Comparison of ENCODE assay signal across 8 cellular contexts in the genomic region with DNA sequence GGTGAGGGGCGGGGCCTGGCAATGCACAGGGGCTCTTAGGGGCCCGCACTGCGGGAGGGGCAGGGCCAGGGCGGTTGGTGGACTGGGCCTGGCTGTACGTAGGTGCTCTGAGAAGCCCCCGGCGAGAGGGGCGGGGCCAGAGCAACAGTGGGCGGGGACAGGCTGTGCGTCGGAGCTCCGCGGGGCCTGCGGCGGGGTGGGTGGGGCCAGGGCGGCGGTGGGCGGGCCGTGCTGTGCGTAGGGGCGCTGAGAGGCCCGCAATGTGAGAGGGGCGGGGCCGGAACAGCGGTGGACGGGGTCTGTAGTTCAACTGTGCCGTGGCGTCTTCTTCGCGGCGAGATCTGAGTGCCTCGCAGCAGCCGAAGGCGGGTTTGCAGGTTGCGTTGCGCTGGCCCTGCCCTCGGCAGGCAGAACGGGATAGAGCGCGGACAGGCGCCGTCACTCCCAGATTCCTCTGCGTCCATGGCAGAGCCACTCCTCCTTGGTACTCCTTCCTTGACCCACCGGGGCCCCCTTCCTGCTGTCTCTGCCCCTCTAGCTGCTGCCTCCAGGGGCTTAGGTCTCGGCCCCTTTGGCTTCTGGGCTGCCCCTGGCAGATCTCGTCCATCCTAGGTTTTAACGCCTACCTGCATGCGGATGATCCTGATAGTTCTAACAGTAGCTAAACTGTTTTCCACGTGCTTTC. TPM values are rescaled to one million over a fixed set of nuclear protein-coding genes. Genes with fewer than 3 reads are reported as not detected.
A peak's percentile ranks its signal among the peaks of the same experiment; 100 is the strongest.
DNase-seq lines count a peak whose midpoint lies in the region; ATAC-seq and TF ChIP-seq lines count a peak whose summit lies in the region.

No MANE protein-coding gene starts in this region.

- H3K9me3 ChIP-seq in CD4-positive, CD25-positive, alpha-beta regulatory T cell (ENCODE audit: control insufficient read depth in 2 of 2, low read length in 2 of 2), result no peaks in the 10 kb centered on the region
- H3K9me3 ChIP-seq in duodenal mucosa (ENCODE audit: control insufficient read depth in 1 of 2, low read length in 2 of 2) (no peaks in the 10 kb centered on the region), lung (ENCODE audit: control insufficient read depth in 2 of 2, insufficient read depth in 1 of 2, low read length in 1 of 2) (no peaks in the 10 kb centered on the region)

- H3K36me3 ChIP-seq in CD4-positive, CD25-positive, alpha-beta regulatory T cell (ENCODE audit: control insufficient read depth, insufficient read depth, low read length), result no peaks in the 10 kb centered on the region
- H3K36me3 ChIP-seq in duodenal mucosa (ENCODE audit: control insufficient read depth in 1 of 2, insufficient read depth in 2 of 2, low read length in 2 of 2) (no peaks in the 10 kb centered on the region), lung (ENCODE audit: control insufficient read depth in 2 of 2, insufficient read depth in 2 of 2, low read length in 2 of 2) (no peaks in the 10 kb centered on the region)

- H3K4me3 ChIP-seq in CD4-positive, CD25-positive, alpha-beta regulatory T cell (ENCODE audit: low read depth, low read length), result peak overlapping the region; percentile 84
- peak overlapping the region; percentile 91 to 96 for H3K4me3 ChIP-seq in duodenal mucosa (ENCODE audit: low read depth in 1 of 2, low read length in 2 of 2)
- peak overlapping the region; percentile 70 for H3K4me3 ChIP-seq in lung

- peak overlapping the region; percentile 75 to 92 for H3K9ac ChIP-seq in duodenal mucosa (ENCODE audit: low read depth in 1 of 2, low read length in 2 of 2)

- peak; percentile 93 to 96 (median 94) for DNase-seq in CD4-positive, CD25-positive, alpha-beta regulatory T cell
- peak; percentile 87 for DNase-seq in NCI-H774 (lab: John Stamatoyannopoulos, UW)
- peak; percentile 96 to 97 for DNase-seq in activated CD4-positive, alpha-beta T cell treated with anti-CD3 and anti-CD28 coated beads, Interleukin-2, amount 50 U/mL, for 48 hours
- peak; percentile 94 for DNase-seq in lung (ENCODE audit: low spot score)
- peak; percentile 92 to 95 (median 95) for DNase-seq in stimulated activated CD4-positive, alpha-beta T cell treated with anti-CD3 and anti-CD28 coated beads, TNF-alpha, amount 100 ng/mL, for 1 hour (ENCODE audit: low read depth in 3 of 3, low spot score in 1 of 3)

- H3K27ac ChIP-seq in CD4-positive, CD25-positive, alpha-beta regulatory T cell (ENCODE audit: insufficient read depth, low read length, poor library complexity, severe bottlenecking), result peak overlapping the region; percentile 90
- peak overlapping the region; percentile 85 for H3K27ac ChIP-seq in duodenal mucosa (ENCODE audit: low read depth, low read length)
- peak overlapping the region; percentile 58 to 76 for H3K27ac ChIP-seq in lung (ENCODE audit: low read depth in 1 of 2, low read length in 1 of 2)

- 0 to 1% methylated on average over 42 to 49 of the region's 49 CpGs for WGBS in lung, 2 donors

- no peaks in the 10 kb centered on the region for H3K27me3 ChIP-seq in CD4-positive, CD25-positive, alpha-beta regulatory T cell (ENCODE audit: control insufficient read depth, insufficient read depth, low read length)
- H3K27me3 ChIP-seq in duodenal mucosa (ENCODE audit: control insufficient read depth in 1 of 2, insufficient read depth in 2 of 2, low read length in 2 of 2) (peaks cover 0 to 8% of the 10 kb centered on the region in 2 donors), lung (ENCODE audit: control insufficient read depth, insufficient read depth) (peaks cover 5% of the 10 kb centered on the region)

- H3K27me3 Mint-ChIP-seq in CD4-positive, CD25-positive, alpha-beta regulatory T cell, result peaks cover 23% of the 10 kb centered on the region

- ATAC-seq in CD4-positive, CD25-positive, alpha-beta regulatory T cell (ENCODE audit: low read depth in 2 of 2), result peak; percentile 80 to 85
- peak; percentile 78 for ATAC-seq in GM19397 (IDR thresholded peaks at IDR 0.05; ENCODE audit: unreplicated experiment)
- peak; percentile 45 for ATAC-seq in HG03558 (IDR thresholded peaks at IDR 0.05; ENCODE audit: extremely low read depth, unreplicated experiment)
- peak; percentile 91 for ATAC-seq in lung (ENCODE audit: insufficient read depth, low FRiP score)

- H3K4me1 Mint-ChIP-seq in CD4-positive, CD25-positive, alpha-beta regulatory T cell, result peaks cover 0 to 24% (median 10%) of the 10 kb centered on the region in 4 donors

- H3K4me3 Mint-ChIP-seq in CD4-positive, CD25-positive, alpha-beta regulatory T cell, result peak overlapping the region; percentile 93 to 98 (median 95)

- no peaks in the 10 kb centered on the region for H3K9me3 Mint-ChIP-seq in CD4-positive, CD25-positive, alpha-beta regulatory T cell

- H3K4me1 ChIP-seq in CD4-positive, CD25-positive, alpha-beta regulatory T cell (ENCODE audit: control insufficient read depth, insufficient read depth, low read length, poor library complexity, severe bottlenecking), result peaks cover 24% of the 10 kb centered on the region
- H3K4me1 ChIP-seq in duodenal mucosa (ENCODE audit: control insufficient read depth in 1 of 2, insufficient read depth in 2 of 2, low read length in 2 of 2) (peaks cover 13 to 22% of the 10 kb centered on the region in 2 donors), lung (ENCODE audit: control insufficient read depth in 2 of 2, insufficient read depth in 2 of 2, low read length in 2 of 2) (peaks cover 0 to 16% of the 10 kb centered on the region in 2 donors)

- TF ChIP-seq CTCF in lung (IDR thresholded peaks at IDR 0.05; ENCODE audit: control extremely low read depth, extremely low read depth), result no peak

- peak overlapping the region; percentile 94 to 98 (median 94) for H3K27ac Mint-ChIP-seq in CD4-positive, CD25-positive, alpha-beta regulatory T cell

- H3K36me3 Mint-ChIP-seq in CD4-positive, CD25-positive, alpha-beta regulatory T cell, result no peaks in the 10 kb centered on the region

RNA-seq across cellular contexts. Expression of a gene that starts 33.2 kb away (rescaled TPM):
- total RNA-seq in CD4-positive, CD25-positive, alpha-beta regulatory T cell, result 18.5 TPM
- polyA plus RNA-seq in CD4-positive, CD25-positive, alpha-beta regulatory T cell, result 1 to 10 TPM in 3 of 4 donors, under 1 TPM in 1; 0.88 to 4.7 (median 2.7) TPM
- 1 to 10 TPM in 1 of 2 donors, under 1 TPM in 1; 0.97 to 1.9 TPM for total RNA-seq in lung
- 1 to 10 TPM; 1.2 to 1.7 TPM for polyA plus RNA-seq in lung

Comparison
In these comparisons a context has a peak if more than half of its experiments do, and no peak if none do; other contexts are left out.
1. Peak in every context shown above with its lines: DNase-seq, ATAC-seq, H3K4me3 ChIP-seq and H3K27ac ChIP-seq.